Comparison of ENCODE assay signal across 1 cellular context in the genomic region with DNA sequence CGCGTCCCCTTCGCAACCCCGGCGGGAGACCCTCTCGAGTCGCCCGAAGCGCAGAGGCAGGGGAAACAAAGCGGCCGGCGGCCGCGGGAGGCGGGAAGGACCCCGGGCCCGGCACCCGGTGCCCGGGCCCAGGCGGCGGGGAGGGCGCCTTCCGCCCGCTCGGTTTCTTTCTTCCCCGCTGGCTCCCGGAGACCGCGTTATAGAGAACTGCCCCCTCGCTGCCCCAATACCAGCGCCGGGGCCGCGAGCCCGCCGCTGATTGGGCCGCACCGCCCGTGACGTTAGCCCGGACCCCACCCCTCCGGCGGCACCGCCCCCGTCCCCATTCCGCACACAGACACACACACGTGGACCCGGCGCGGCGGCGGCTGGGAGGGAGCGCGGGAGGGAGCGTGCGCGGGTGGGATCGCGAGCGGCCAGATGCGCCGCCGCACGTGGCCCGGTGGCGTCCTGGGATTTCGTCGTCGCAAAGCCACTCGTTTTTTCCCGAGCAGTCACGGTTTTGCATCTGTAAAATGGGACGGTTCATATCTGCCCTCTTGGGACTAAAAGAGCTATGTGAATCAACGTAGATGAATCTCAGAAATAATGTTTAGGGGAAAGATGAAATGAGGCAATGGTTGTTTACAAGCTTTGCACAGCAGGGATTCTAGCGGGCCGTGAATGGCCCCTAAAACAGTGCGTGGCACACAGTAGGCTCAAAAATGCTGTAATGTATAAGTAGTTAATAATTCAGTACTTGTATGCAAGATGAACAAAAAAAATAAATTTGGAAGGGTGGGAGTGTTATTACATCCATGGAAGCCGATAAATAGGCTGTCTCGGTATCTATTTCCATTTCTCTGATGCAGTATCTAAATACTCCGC.
A peak's percentile ranks its signal among the peaks of the same experiment; 100 is the strongest.
TF ChIP-seq lines count a peak whose summit lies in the region.

A gene (minus strand): TSS at position 209 of the 867 bp plus-strand sequence. CDS start 462 bp downstream, outside the sequence.

TF ChIP-seq in HepG2, 621 proteins besides CTCF, POLR2A, EP300 and RAD21 (continued from another document and continues in another):
- TF ChIP-seq, protein P1, sequence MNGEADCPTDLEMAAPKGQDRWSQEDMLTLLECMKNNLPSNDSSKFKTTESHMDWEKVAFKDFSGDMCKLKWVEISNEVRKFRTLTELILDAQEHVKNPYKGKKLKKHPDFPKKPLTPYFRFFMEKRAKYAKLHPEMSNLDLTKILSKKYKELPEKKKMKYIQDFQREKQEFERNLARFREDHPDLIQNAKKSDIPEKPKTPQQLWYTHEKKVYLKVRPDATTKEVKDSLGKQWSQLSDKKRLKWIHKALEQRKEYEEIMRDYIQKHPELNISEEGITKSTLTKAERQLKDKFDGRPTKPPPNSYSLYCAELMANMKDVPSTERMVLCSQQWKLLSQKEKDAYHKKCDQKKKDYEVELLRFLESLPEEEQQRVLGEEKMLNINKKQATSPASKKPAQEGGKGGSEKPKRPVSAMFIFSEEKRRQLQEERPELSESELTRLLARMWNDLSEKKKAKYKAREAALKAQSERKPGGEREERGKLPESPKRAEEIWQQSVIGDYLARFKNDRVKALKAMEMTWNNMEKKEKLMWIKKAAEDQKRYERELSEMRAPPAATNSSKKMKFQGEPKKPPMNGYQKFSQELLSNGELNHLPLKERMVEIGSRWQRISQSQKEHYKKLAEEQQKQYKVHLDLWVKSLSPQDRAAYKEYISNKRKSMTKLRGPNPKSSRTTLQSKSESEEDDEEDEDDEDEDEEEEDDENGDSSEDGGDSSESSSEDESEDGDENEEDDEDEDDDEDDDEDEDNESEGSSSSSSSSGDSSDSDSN (CRISPR knock-in tag; IDR thresholded peaks at IDR 0.05), result no peak; the same call in 1 of the 2 replicates
- TF ChIP-seq, protein P2, sequence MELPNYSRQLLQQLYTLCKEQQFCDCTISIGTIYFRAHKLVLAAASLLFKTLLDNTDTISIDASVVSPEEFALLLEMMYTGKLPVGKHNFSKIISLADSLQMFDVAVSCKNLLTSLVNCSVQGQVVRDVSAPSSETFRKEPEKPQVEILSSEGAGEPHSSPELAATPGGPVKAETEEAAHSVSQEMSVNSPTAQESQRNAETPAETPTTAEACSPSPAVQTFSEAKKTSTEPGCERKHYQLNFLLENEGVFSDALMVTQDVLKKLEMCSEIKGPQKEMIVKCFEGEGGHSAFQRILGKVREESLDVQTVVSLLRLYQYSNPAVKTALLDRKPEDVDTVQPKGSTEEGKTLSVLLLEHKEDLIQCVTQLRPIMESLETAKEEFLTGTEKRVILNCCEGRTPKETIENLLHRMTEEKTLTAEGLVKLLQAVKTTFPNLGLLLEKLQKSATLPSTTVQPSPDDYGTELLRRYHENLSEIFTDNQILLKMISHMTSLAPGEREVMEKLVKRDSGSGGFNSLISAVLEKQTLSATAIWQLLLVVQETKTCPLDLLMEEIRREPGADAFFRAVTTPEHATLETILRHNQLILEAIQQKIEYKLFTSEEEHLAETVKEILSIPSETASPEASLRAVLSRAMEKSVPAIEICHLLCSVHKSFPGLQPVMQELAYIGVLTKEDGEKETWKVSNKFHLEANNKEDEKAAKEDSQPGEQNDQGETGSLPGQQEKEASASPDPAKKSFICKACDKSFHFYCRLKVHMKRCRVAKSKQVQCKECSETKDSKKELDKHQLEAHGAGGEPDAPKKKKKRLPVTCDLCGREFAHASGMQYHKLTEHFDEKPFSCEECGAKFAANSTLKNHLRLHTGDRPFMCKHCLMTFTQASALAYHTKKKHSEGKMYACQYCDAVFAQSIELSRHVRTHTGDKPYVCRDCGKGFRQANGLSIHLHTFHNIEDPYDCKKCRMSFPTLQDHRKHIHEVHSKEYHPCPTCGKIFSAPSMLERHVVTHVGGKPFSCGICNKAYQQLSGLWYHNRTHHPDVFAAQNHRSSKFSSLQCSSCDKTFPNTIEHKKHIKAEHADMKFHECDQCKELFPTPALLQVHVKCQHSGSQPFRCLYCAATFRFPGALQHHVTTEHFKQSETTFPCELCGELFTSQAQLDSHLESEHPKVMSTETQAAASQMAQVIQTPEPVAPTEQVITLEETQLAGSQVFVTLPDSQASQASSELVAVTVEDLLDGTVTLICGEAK (IDR thresholded peaks at IDR 0.05), result no peak
- TF ChIP-seq, protein P2 (CRISPR knock-in tag; IDR thresholded peaks at IDR 0.05), result peak; percentile 87; the same call in 1 of the 2 replicates
- TF ChIP-seq NFE2 (CRISPR knock-in tag; IDR thresholded peaks at IDR 0.05), result peak; percentile 50; the same call in 1 of the 2 replicates
- no peak for TF ChIP-seq ARNT (IDR thresholded peaks at IDR 0.05)
- peak; percentile 92 for TF ChIP-seq ZNF841 (CRISPR knock-in tag; IDR thresholded peaks at IDR 0.05; ENCODE audit: borderline replicate concordance)
- TF ChIP-seq ZSCAN25 (CRISPR knock-in tag; IDR thresholded peaks at IDR 0.05), result 0 out of 2 replicates have a peak, but pooled peaks have one; percentile 33
- TF ChIP-seq, protein P3, sequence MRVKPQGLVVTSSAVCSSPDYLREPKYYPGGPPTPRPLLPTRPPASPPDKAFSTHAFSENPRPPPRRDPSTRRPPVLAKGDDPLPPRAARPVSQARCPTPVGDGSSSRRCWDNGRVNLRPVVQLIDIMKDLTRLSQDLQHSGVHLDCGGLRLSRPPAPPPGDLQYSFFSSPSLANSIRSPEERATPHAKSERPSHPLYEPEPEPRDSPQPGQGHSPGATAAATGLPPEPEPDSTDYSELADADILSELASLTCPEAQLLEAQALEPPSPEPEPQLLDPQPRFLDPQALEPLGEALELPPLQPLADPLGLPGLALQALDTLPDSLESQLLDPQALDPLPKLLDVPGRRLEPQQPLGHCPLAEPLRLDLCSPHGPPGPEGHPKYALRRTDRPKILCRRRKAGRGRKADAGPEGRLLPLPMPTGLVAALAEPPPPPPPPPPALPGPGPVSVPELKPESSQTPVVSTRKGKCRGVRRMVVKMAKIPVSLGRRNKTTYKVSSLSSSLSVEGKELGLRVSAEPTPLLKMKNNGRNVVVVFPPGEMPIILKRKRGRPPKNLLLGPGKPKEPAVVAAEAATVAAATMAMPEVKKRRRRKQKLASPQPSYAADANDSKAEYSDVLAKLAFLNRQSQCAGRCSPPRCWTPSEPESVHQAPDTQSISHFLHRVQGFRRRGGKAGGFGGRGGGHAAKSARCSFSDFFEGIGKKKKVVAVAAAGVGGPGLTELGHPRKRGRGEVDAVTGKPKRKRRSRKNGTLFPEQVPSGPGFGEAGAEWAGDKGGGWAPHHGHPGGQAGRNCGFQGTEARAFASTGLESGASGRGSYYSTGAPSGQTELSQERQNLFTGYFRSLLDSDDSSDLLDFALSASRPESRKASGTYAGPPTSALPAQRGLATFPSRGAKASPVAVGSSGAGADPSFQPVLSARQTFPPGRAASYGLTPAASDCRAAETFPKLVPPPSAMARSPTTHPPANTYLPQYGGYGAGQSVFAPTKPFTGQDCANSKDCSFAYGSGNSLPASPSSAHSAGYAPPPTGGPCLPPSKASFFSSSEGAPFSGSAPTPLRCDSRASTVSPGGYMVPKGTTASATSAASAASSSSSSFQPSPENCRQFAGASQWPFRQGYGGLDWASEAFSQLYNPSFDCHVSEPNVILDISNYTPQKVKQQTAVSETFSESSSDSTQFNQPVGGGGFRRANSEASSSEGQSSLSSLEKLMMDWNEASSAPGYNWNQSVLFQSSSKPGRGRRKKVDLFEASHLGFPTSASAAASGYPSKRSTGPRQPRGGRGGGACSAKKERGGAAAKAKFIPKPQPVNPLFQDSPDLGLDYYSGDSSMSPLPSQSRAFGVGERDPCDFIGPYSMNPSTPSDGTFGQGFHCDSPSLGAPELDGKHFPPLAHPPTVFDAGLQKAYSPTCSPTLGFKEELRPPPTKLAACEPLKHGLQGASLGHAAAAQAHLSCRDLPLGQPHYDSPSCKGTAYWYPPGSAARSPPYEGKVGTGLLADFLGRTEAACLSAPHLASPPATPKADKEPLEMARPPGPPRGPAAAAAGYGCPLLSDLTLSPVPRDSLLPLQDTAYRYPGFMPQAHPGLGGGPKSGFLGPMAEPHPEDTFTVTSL (CRISPR knock-in tag; IDR thresholded peaks at IDR 0.05; ENCODE audit: borderline replicate concordance), result no peak; the same call in 1 of the 2 replicates
- TF ChIP-seq KLF12 (CRISPR knock-in tag; IDR thresholded peaks at IDR 0.05; ENCODE audit: borderline replicate concordance), result peak; percentile 84
- TF ChIP-seq MIER3 (CRISPR knock-in tag; IDR thresholded peaks at IDR 0.05; ENCODE audit: borderline replicate concordance), result peak; percentile 89
- no peak for TF ChIP-seq HHEX (CRISPR knock-in tag; IDR thresholded peaks at IDR 0.05)
- TF ChIP-seq ZNF430 (CRISPR knock-in tag; IDR thresholded peaks at IDR 0.05), result peak; percentile 81; the same call in 1 of the 2 replicates
- no peak for TF ChIP-seq ZC3H4 (CRISPR knock-in tag; IDR thresholded peaks at IDR 0.05; ENCODE audit: borderline replicate concordance)
- no peak; the same call in 1 of the 2 replicates for TF ChIP-seq CREM (IDR thresholded peaks at IDR 0.05)
- TF ChIP-seq CREM (CRISPR knock-in tag; IDR thresholded peaks at IDR 0.05), result no peak
- TF ChIP-seq, protein P4, sequence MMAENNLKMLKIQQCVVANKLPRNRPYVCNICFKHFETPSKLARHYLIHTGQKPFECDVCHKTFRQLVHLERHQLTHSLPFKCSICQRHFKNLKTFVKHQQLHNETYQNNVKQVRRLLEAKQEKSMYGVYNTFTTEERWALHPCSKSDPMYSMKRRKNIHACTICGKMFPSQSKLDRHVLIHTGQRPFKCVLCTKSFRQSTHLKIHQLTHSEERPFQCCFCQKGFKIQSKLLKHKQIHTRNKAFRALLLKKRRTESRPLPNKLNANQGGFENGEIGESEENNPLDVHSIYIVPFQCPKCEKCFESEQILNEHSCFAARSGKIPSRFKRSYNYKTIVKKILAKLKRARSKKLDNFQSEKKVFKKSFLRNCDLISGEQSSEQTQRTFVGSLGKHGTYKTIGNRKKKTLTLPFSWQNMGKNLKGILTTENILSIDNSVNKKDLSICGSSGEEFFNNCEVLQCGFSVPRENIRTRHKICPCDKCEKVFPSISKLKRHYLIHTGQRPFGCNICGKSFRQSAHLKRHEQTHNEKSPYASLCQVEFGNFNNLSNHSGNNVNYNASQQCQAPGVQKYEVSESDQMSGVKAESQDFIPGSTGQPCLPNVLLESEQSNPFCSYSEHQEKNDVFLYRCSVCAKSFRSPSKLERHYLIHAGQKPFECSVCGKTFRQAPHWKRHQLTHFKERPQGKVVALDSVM (CRISPR knock-in tag; IDR thresholded peaks at IDR 0.05), result no peak; the same call in 1 of the 2 replicates
- TF ChIP-seq CHD4 (IDR thresholded peaks at IDR 0.05; ENCODE audit: borderline replicate concordance, low read length), result peak; percentile 81
- TF ChIP-seq AHR (CRISPR knock-in tag; IDR thresholded peaks at IDR 0.05), result peak; percentile 96
- TF ChIP-seq, protein P5, sequence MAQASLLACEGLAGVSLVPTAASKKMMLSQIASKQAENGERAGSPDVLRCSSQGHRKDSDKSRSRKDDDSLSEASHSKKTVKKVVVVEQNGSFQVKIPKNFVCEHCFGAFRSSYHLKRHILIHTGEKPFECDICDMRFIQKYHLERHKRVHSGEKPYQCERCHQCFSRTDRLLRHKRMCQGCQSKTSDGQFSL (CRISPR knock-in tag; IDR thresholded peaks at IDR 0.05), result peak; percentile 84
- peak; percentile 63 for TF ChIP-seq KMT2A (CRISPR knock-in tag; IDR thresholded peaks at IDR 0.05)
- TF ChIP-seq, protein P6, sequence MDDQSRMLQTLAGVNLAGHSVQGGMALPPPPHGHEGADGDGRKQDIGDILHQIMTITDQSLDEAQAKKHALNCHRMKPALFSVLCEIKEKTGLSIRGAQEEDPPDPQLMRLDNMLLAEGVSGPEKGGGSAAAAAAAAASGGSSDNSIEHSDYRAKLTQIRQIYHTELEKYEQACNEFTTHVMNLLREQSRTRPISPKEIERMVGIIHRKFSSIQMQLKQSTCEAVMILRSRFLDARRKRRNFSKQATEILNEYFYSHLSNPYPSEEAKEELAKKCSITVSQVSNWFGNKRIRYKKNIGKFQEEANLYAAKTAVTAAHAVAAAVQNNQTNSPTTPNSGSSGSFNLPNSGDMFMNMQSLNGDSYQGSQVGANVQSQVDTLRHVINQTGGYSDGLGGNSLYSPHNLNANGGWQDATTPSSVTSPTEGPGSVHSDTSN (CRISPR knock-in tag; IDR thresholded peaks at IDR 0.05; ENCODE audit: borderline replicate concordance), result 0 out of 2 replicates have a peak, but pooled peaks have one; percentile 59
- TF ChIP-seq, protein P7, sequence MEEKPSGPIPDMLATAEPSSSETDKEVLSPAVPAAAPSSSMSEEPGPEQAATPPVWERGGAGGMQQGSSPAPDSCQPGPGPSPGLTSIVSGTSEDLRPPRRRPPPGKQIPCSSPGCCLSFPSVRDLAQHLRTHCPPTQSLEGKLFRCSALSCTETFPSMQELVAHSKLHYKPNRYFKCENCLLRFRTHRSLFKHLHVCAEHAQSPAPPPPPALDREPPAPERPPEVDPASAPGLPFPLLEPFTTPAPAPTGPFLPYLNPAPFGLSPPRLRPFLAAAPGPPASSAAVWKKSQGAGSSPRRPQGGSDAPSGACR (CRISPR knock-in tag; IDR thresholded peaks at IDR 0.05), result peak; percentile 79; the same call in 1 of the 2 replicates
- peak; percentile 57 for TF ChIP-seq AGO1 (IDR thresholded peaks at IDR 0.05; ENCODE audit: low read depth, low read length, poor library complexity, severe bottlenecking)
- TF ChIP-seq, protein P8, sequence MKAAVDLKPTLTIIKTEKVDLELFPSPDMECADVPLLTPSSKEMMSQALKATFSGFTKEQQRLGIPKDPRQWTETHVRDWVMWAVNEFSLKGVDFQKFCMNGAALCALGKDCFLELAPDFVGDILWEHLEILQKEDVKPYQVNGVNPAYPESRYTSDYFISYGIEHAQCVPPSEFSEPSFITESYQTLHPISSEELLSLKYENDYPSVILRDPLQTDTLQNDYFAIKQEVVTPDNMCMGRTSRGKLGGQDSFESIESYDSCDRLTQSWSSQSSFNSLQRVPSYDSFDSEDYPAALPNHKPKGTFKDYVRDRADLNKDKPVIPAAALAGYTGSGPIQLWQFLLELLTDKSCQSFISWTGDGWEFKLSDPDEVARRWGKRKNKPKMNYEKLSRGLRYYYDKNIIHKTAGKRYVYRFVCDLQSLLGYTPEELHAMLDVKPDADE (CRISPR knock-in tag; IDR thresholded peaks at IDR 0.05), result peak; percentile 92; the same call in 1 of the 2 replicates
